8 cellular contexts compared by ENCODE assay signal in the genomic region with DNA sequence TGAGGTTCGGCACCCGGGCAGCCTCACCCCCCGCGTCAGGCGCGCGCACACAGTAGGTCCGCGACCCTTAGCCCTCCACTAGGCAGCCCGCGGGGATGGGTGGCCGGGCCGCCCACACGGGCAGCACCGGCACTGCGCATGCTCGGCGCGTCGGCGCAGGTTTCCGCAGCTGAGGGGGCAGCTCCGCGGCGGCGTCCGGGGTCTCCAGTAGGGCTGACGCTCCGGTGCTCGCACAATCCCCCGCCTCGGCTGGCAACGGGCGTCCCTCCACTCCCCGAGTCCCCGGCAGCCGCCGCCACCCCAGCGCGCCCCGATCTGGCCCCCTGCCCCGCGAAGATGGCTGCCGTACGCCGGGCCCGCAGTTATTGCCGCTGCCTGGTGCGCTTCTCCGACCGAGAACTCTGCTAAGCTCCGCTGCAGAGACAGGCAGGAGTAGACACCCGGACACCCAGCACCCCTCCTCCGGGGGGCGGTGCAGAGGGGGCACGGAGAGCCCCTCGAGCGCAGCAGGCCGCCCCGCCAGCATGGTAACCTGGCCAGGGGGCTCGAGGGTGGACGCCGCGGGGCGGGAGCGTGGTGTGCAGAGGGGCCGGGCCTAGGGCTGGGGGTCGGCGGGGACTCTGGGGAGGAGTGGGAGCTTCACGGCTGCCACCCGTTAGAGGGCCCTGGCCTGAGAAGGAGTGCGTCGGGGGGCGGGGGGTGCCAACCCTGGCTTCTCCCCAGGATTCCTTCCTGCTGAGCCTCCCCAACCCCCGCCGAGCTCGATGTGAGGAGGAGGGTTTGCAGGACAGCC. TPM values are rescaled to one million over a fixed set of nuclear protein-coding genes. Genes with fewer than 3 reads are reported as not detected.
DNase-seq lines count a peak whose midpoint lies in the region; ATAC-seq, FAIRE-seq and TF ChIP-seq lines count a peak whose summit lies in the region.

A gene (plus strand): TSS at position 139 of the 793 bp plus-strand sequence. CDS start 386 bp downstream, at position 525.

- H3K4me1 ChIP-seq in K562 (replicated peaks in 1 of 2; ENCODE audit: control insufficient read depth in 2 of 2, insufficient read depth in 2 of 2, low read length in 2 of 2) (peaks cover 23 to 31% of the 10 kb centered on the region in 2 experiments; a peak in 4 of 5 replicates), smooth muscle cell (ENCODE audit: low read depth) (peaks cover 12% of the 10 kb centered on the region)

- POLR2A ChIA-PET in K562 (lab: Yijun Ruan, JAX), result interaction anchor here (0.7 to 2.6 kb wide), 3 partner anchors 9 to 870 kb away, joined by 3 to 9 read pairs (median 9); no protein-coding TSS in a partner anchor

- whole genome bisulfite sequencing in K562 (ENCODE audit: insufficient coverage, low coverage, missing lambda C conversion rate), result under 1% methylated on average over 61 of the region's 77 CpGs
- under 1% methylated on average over 52 of the region's 77 CpGs for WGBS in smooth muscle cell (ENCODE audit: low lambda C conversion rate)

- no peak for TF ChIP-seq EP300 in K562 (IDR thresholded peaks at IDR 0.05; ENCODE audit: low read length)

- peak; percentile 69 for ATAC-seq in K562

- H3K36me3 ChIP-seq in K562 (ENCODE audit: control insufficient read depth, insufficient read depth, low read length) (peaks cover 15% of the 10 kb centered on the region), smooth muscle cell (ENCODE audit: low read depth) (no peaks in the 10 kb centered on the region)

- peak within 1 kb of the TSS; percentile 78 for H3K4me3 ChIP-seq in GM12864 (ENCODE audit: low read depth, low read length)
- H3K4me3 ChIP-seq in K562, result peak within 1 kb of the TSS; percentile 84
- H3K4me3 ChIP-seq in smooth muscle cell, result peak within 1 kb of the TSS; percentile 93

- TF ChIP-seq CTCF in GM12864 (IDR thresholded peaks at IDR 0.05; ENCODE audit: low read depth, low read length, missing control alignments), result no peak
- TF ChIP-seq CTCF in K562 (IDR thresholded peaks at IDR 0.05 in 2 of 3, conservative IDR thresholded peaks at IDR 0.05 in 1 of 3; ENCODE audit: insufficient read depth in 2 of 3, low read depth in 1 of 3, low read length in 3 of 3), result no peak
- no peak for TF ChIP-seq CTCF in smooth muscle cell (IDR thresholded peaks at IDR 0.05; ENCODE audit: borderline replicate concordance, insufficient read depth, poor library complexity, severe bottlenecking)

- no peaks in the 10 kb centered on the region for H4K20me1 ChIP-seq in K562 (replicated peaks; ENCODE audit: control insufficient read depth, insufficient read depth, low read length)
- peaks cover 37% of the 10 kb centered on the region for H4K20me1 ChIP-seq in smooth muscle cell (ENCODE audit: low read depth)

- CTCF ChIA-PET in K562 (lab: Yijun Ruan, JAX; ENCODE audit: low intra/inter-chr PET ratio), result no interaction called here

- no peak for DNase-seq in GM12864 (ENCODE audit: low read depth)
- peak; percentile 48 for DNase-seq in GOT3 (lab: John Stamatoyannopoulos, UW)
- DNase-seq in LoVo (ENCODE audit: low spot score), result peak; percentile 66
- peak; percentile 59 for DNase-seq in T1000 (lab: John Stamatoyannopoulos, UW)
- peak; percentile 80 to 84 (median 84) for DNase-seq in K562 (ENCODE audit: extremely low read depth in 1 of 4, low spot score in 3 of 4)
- DNase-seq in iPS-NIHi7 (ENCODE audit: extremely low spot score), result peak; percentile 83
- DNase-seq in smooth muscle cell (lab: John Stamatoyannopoulos, UW; ENCODE audit: unreplicated experiment), result peak; percentile 81
- no peak for DNase-seq in cerebellar cortex (ENCODE audit: low spot score)

- no peaks in the 10 kb centered on the region for H3K9me3 ChIP-seq in K562 (replicated peaks; ENCODE audit: control insufficient read depth, insufficient read depth, low read depth, low read length)
- no peaks in the 10 kb centered on the region for H3K9me3 ChIP-seq in smooth muscle cell (replicated peaks; ENCODE audit: low read depth)

- no peaks in the 10 kb centered on the region for H3K27me3 ChIP-seq in K562 (ENCODE audit: control insufficient read depth in 2 of 2, insufficient read depth in 2 of 2, low read length in 2 of 2)
- H3K27me3 ChIP-seq in smooth muscle cell (ENCODE audit: low read depth), result no peaks in the 10 kb centered on the region

- in situ Hi-C loops in K562 (cut with MboI), result no loop called here

- H3K9me1 ChIP-seq in K562 (ENCODE audit: control insufficient read depth, insufficient read depth, low read length), result no peaks in the 10 kb centered on the region

- peak; percentile 76 for TF ChIP-seq POLR2A in K562 (conservative IDR thresholded peaks at IDR 0.05)

- intact Hi-C loops in K562 (cut with micrococcal nuclease), result no loop called here

- H3K9ac ChIP-seq in K562 (ENCODE audit: insufficient read depth in 1 of 2, low read depth in 2 of 2, low read length in 2 of 2) (peak within 1 kb of the TSS; percentile 76 to 98), smooth muscle cell (ENCODE audit: low read depth) (peak within 1 kb of the TSS; percentile 78)

- H3K27ac ChIP-seq in K562 (ENCODE audit: extremely low read depth, low read depth, low read length) (peak within 1 kb of the TSS; percentile 84), smooth muscle cell (ENCODE audit: low read depth) (peak within 1 kb of the TSS; percentile 4)

- peak within 1 kb of the TSS; percentile 96 for H2AFZ ChIP-seq in K562 (ENCODE audit: low read depth, low read length)
- peak within 1 kb of the TSS; percentile 98 for H2AFZ ChIP-seq in smooth muscle cell (ENCODE audit: low read depth)

- H3K4me2 ChIP-seq in K562 (ENCODE audit: insufficient read depth, low read length) (peak within 1 kb of the TSS; percentile 89), smooth muscle cell (peak within 1 kb of the TSS; percentile 93)

- TF ChIP-seq RAD21 in K562 (CRISPR knock-in tag; conservative IDR thresholded peaks at IDR 0.05 in 1 of 2, IDR thresholded peaks at IDR 0.05 in 1 of 2), result no peak

- FAIRE-seq in K562 (lab: Jason Lieb, UNC), result no peak

- H3K79me2 ChIP-seq in K562 (ENCODE audit: control insufficient read depth, insufficient read depth, low read length) (peaks cover 49% of the 10 kb centered on the region), smooth muscle cell (ENCODE audit: low read depth) (peaks cover 42% of the 10 kb centered on the region)

- no peaks in the 10 kb centered on the region for H3F3A ChIP-seq in smooth muscle cell (ENCODE audit: low read depth)

- BruUV-seq in K562 (replicated peaks; lab: Mats Ljungman, UMichigan), result no TSS peak

TF ChIP-seq in K562, 482 proteins besides CTCF, POLR2A, EP300 and RAD21 (continues in another document):
- TF ChIP-seq, protein P1, sequence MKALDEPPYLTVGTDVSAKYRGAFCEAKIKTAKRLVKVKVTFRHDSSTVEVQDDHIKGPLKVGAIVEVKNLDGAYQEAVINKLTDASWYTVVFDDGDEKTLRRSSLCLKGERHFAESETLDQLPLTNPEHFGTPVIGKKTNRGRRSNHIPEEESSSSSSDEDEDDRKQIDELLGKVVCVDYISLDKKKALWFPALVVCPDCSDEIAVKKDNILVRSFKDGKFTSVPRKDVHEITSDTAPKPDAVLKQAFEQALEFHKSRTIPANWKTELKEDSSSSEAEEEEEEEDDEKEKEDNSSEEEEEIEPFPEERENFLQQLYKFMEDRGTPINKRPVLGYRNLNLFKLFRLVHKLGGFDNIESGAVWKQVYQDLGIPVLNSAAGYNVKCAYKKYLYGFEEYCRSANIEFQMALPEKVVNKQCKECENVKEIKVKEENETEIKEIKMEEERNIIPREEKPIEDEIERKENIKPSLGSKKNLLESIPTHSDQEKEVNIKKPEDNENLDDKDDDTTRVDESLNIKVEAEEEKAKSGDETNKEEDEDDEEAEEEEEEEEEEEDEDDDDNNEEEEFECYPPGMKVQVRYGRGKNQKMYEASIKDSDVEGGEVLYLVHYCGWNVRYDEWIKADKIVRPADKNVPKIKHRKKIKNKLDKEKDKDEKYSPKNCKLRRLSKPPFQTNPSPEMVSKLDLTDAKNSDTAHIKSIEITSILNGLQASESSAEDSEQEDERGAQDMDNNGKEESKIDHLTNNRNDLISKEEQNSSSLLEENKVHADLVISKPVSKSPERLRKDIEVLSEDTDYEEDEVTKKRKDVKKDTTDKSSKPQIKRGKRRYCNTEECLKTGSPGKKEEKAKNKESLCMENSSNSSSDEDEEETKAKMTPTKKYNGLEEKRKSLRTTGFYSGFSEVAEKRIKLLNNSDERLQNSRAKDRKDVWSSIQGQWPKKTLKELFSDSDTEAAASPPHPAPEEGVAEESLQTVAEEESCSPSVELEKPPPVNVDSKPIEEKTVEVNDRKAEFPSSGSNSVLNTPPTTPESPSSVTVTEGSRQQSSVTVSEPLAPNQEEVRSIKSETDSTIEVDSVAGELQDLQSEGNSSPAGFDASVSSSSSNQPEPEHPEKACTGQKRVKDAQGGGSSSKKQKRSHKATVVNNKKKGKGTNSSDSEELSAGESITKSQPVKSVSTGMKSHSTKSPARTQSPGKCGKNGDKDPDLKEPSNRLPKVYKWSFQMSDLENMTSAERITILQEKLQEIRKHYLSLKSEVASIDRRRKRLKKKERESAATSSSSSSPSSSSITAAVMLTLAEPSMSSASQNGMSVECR (CRISPR knock-in tag; IDR thresholded peaks at IDR 0.05), result peak; percentile 59; the same call in 1 of the 2 replicates
- no peak for TF ChIP-seq RHOXF2B (CRISPR knock-in tag; conservative IDR thresholded peaks at IDR 0.05)
- no peak for TF ChIP-seq CHCHD3 (CRISPR knock-in tag; IDR thresholded peaks at IDR 0.05)

RNA-seq across cellular contexts. Expression of the gene that starts here (rescaled TPM):
- total RNA-seq in K562 (2011; cell fraction: chromatin; rRNA removed; ENCODE audit: low replicate concordance), result 68.9 and 142 TPM in 2 replicates
- 43.7 and 53.2 TPM in 2 replicates for total RNA-seq in K562 (2011; cell fraction: nucleolus; rRNA removed)
- 78.5 and 91.2 TPM in 2 replicates for total RNA-seq in K562 (2011; cell fraction: nucleoplasm; rRNA removed)
- total RNA-seq in K562 (2014; rRNA removed) (27.6 and 44.5 TPM in 2 replicates), K562 (2014; rRNA removed; fragmentation: Illumina TruSeq; extraction: Trizol) (52.5 and 61.7 TPM in 2 replicates), K562 (2015; rRNA removed; fragmentation: Illumina TruSeq; extraction: Trizol) (49.6 and 52.6 TPM in 2 replicates), K562 (2021) (79.9 and 85.3 TPM in 2 replicates), smooth muscle cell (25.3 and 25.5 TPM in 2 replicates)
- polyA plus RNA-seq in K562 (2011; rRNA removed) (80.2 and 80.9 TPM in 2 replicates), K562 (2014; fragmentation: Illumina TruSeq; extraction: Trizol) (53.6 and 61.7 TPM in 2 replicates), K562 (2014; fragmentation: Nextera tagmentation; extraction: Ambion mirVana) (10 to 100 TPM; 10.1 to 12.6 TPM), K562 (2014; rRNA removed) (48.3 and 51.4 TPM in 2 replicates), smooth muscle cell (55.1 and 57.2 TPM in 2 replicates)
- polyA plus RNA-seq in K562 (2011; cell fraction: cytosol; rRNA removed), result 53.7 and 90.4 TPM in 2 replicates
- 177 and 213 TPM in 2 replicates for polyA plus RNA-seq in K562 (2011; cell fraction: nucleus; rRNA removed)
- 49.3 and 53.3 TPM in 2 replicates for polyA plus RNA-seq in K562 (2012)
- 50.4 and 59.4 TPM in 2 replicates for polyA minus RNA-seq in K562 (2011; rRNA and poly(A)+ RNA removed)
- polyA minus RNA-seq in K562 (2011; cell fraction: cytosol; rRNA and poly(A)+ RNA removed), result 24.3 and 26.5 TPM in 2 replicates
- 41.7 and 73.0 TPM in 2 replicates for polyA minus RNA-seq in K562 (2011; cell fraction: nucleus; rRNA and poly(A)+ RNA removed)

Comparison
In these comparisons a context has a peak if more than half of its experiments do, and no peak if none do; other contexts are left out.
1. DNase-seq: peak in GOT3 (single experiment), LoVo (single experiment), T1000 (single experiment), K562 (4 of 4), iPS-NIHi7 (single experiment) and smooth muscle cell (single experiment); none in GM12864 (single experiment) and cerebellar cortex (single experiment).
2. Peak in every context shown above with its lines, with median percentiles within 50 percentile points of each other: H3K4me3 ChIP-seq.